In genomic region chr5:139273572-139274264, GRCh38 we compare ENCODE assay signal across 8 cellular contexts.
DNase-seq lines count a peak whose midpoint lies in the region; ATAC-seq and TF ChIP-seq lines count a peak whose summit lies in the region.

No MANE protein-coding gene starts in this region.

- DNase-seq in AG10803 (ENCODE audit: low read depth) (peak; percentile 76), NCI-H345 (lab: John Stamatoyannopoulos, UW) (peak; percentile 82), choroid plexus epithelial cell (ENCODE audit: low read depth) (peak; percentile 89), left kidney (ENCODE audit: low read depth, low spot score) (peak; percentile 93)
- peak; percentile 74 for DNase-seq in activated CD4-positive, alpha-beta T cell treated with anti-CD3 and anti-CD28 coated beads for 1 hour
- peak; percentile 90 for DNase-seq in stimulated activated CD4-positive, alpha-beta T cell treated with anti-CD3 and anti-CD28 coated beads, Interleukin-1b, Interleukin-23, amount 100 ng/mL, for 48 hours

- H3K4me3 ChIP-seq in AG10803 (ENCODE audit: low read length) (peak overlapping the region; percentile 81), choroid plexus epithelial cell (ENCODE audit: low read depth, low read length) (peak overlapping the region; percentile 72)

- TF ChIP-seq CTCF in AG10803 (conservative IDR thresholded peaks at IDR 0.05; ENCODE audit: low read length) (no peak; the same call in none of the 2 replicates), choroid plexus epithelial cell (conservative IDR thresholded peaks at IDR 0.05; ENCODE audit: low read depth, low read length) (peak; percentile 9)

- ATAC-seq in GM18861 (IDR thresholded peaks at IDR 0.05; ENCODE audit: unreplicated experiment) = peak; percentile 66
- peak; percentile 80 for ATAC-seq in HG03066 (IDR thresholded peaks at IDR 0.05; ENCODE audit: low read depth, unreplicated experiment)

Comparison
In these comparisons a context has a peak if more than half of its experiments do, and no peak if none do; other contexts are left out.
1. Peak in every context shown above with its lines: DNase-seq, ATAC-seq and H3K4me3 ChIP-seq.